Comparison of ENCODE assay signal across 2 cellular contexts in the genomic region with DNA sequence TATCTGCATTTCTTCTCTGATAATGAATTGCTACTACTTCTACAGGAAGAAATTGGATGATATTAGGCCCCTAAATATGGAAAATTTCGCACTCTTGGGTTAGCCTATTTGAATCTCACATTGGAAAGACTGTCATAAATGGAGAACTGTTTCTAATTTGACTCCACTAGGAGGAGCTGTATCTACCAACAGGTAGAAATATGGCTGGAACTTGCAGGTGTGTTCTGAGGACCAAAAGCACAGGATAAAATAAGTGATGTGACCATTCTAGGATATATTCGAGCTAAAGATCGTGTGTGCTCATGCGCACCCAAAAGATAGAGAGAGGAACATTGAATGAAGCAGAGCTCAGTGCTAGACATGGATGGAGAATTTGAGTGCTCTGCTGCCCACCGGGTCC.
TF ChIP-seq lines count a peak whose summit lies in the region.

No MANE protein-coding gene starts in this region.

TF ChIP-seq in SK-N-SH, 30 proteins besides CTCF, POLR2A, EP300 and RAD21 (continued from another document):
- TF ChIP-seq PBX3 (IDR thresholded peaks at IDR 0.05) = no peak
- no peak for TF ChIP-seq NRF1 (IDR thresholded peaks at IDR 0.05; ENCODE audit: low read depth, low read length)
- TF ChIP-seq TCF12 (IDR thresholded peaks at IDR 0.05) = no peak
- no peak for TF ChIP-seq MXI1 (IDR thresholded peaks at IDR 0.05; ENCODE audit: low read depth, low read length)
- TF ChIP-seq SIN3A (IDR thresholded peaks at IDR 0.05; ENCODE audit: borderline replicate concordance, low read depth, low read length) = no peak
- no peak for TF ChIP-seq REST (IDR thresholded peaks at IDR 0.05; ENCODE audit: low read depth, low read length)
- no peak for TF ChIP-seq SMC3 (IDR thresholded peaks at IDR 0.05; ENCODE audit: low read depth, low read length)

TF ChIP-seq in SK-N-SH treated with all-trans-retinoic acid at 6 μM for 48 hours, 23 proteins besides CTCF, POLR2A, EP300 and RAD21 (continued from another document):
- TF ChIP-seq, protein P1, sequence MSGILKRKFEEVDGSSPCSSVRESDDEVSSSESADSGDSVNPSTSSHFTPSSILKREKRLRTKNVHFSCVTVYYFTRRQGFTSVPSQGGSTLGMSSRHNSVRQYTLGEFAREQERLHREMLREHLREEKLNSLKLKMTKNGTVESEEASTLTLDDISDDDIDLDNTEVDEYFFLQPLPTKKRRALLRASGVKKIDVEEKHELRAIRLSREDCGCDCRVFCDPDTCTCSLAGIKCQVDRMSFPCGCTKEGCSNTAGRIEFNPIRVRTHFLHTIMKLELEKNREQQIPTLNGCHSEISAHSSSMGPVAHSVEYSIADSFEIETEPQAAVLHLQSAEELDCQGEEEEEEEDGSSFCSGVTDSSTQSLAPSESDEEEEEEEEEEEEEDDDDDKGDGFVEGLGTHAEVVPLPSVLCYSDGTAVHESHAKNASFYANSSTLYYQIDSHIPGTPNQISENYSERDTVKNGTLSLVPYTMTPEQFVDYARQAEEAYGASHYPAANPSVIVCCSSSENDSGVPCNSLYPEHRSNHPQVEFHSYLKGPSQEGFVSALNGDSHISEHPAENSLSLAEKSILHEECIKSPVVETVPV (CRISPR knock-in tag; IDR thresholded peaks at IDR 0.05) = no peak
- no peak for TF ChIP-seq GLIS3 (CRISPR knock-in tag; IDR thresholded peaks at IDR 0.05)
- TF ChIP-seq, protein P2, sequence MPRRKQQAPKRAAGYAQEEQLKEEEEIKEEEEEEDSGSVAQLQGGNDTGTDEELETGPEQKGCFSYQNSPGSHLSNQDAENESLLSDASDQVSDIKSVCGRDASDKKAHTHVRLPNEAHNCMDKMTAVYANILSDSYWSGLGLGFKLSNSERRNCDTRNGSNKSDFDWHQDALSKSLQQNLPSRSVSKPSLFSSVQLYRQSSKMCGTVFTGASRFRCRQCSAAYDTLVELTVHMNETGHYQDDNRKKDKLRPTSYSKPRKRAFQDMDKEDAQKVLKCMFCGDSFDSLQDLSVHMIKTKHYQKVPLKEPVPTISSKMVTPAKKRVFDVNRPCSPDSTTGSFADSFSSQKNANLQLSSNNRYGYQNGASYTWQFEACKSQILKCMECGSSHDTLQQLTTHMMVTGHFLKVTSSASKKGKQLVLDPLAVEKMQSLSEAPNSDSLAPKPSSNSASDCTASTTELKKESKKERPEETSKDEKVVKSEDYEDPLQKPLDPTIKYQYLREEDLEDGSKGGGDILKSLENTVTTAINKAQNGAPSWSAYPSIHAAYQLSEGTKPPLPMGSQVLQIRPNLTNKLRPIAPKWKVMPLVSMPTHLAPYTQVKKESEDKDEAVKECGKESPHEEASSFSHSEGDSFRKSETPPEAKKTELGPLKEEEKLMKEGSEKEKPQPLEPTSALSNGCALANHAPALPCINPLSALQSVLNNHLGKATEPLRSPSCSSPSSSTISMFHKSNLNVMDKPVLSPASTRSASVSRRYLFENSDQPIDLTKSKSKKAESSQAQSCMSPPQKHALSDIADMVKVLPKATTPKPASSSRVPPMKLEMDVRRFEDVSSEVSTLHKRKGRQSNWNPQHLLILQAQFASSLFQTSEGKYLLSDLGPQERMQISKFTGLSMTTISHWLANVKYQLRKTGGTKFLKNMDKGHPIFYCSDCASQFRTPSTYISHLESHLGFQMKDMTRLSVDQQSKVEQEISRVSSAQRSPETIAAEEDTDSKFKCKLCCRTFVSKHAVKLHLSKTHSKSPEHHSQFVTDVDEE (CRISPR knock-in tag; IDR thresholded peaks at IDR 0.05) = no peak
- TF ChIP-seq ZC3H10 (CRISPR knock-in tag; IDR thresholded peaks at IDR 0.05) = no peak
- no peak for TF ChIP-seq TCF4 (CRISPR knock-in tag; IDR thresholded peaks at IDR 0.05; ENCODE audit: borderline replicate concordance)
- no peak for TF ChIP-seq SNAI2 (CRISPR knock-in tag; IDR thresholded peaks at IDR 0.05)
- no peak for TF ChIP-seq ARNTL (CRISPR knock-in tag; IDR thresholded peaks at IDR 0.05; ENCODE audit: borderline replicate concordance, low read depth)
- TF ChIP-seq ZNF70 (CRISPR knock-in tag; IDR thresholded peaks at IDR 0.05) = no peak
- no peak for TF ChIP-seq OSR1 (CRISPR knock-in tag; IDR thresholded peaks at IDR 0.05)
- TF ChIP-seq, protein P3, sequence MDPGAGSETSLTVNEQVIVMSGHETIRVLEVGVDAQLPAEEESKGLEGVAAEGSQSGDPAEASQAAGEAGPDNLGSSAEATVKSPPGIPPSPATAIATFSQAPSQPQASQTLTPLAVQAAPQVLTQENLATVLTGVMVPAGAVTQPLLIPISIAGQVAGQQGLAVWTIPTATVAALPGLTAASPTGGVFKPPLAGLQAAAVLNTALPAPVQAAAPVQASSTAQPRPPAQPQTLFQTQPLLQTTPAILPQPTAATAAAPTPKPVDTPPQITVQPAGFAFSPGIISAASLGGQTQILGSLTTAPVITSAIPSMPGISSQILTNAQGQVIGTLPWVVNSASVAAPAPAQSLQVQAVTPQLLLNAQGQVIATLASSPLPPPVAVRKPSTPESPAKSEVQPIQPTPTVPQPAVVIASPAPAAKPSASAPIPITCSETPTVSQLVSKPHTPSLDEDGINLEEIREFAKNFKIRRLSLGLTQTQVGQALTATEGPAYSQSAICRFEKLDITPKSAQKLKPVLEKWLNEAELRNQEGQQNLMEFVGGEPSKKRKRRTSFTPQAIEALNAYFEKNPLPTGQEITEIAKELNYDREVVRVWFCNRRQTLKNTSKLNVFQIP (CRISPR knock-in tag; IDR thresholded peaks at IDR 0.05; ENCODE audit: borderline replicate concordance, low read depth) = no peak
- TF ChIP-seq BACH2 (CRISPR knock-in tag; IDR thresholded peaks at IDR 0.05; ENCODE audit: borderline replicate concordance) = no peak
- TF ChIP-seq RARB (CRISPR knock-in tag; IDR thresholded peaks at IDR 0.05) = no peak
- no peak for TF ChIP-seq ESRRG (CRISPR knock-in tag; IDR thresholded peaks at IDR 0.05)
- no peak for TF ChIP-seq PPARA (CRISPR knock-in tag; IDR thresholded peaks at IDR 0.05; ENCODE audit: borderline replicate concordance)
- no peak for TF ChIP-seq ISL1 (CRISPR knock-in tag; IDR thresholded peaks at IDR 0.05)
- TF ChIP-seq ZFP3 (CRISPR knock-in tag; IDR thresholded peaks at IDR 0.05) = no peak
